ENCODE assay signal across 8 cellular contexts in genomic region chr6:163355471-163355991, GRCh38. TPM values are rescaled to one million over a fixed set of nuclear protein-coding genes. Genes with fewer than 3 reads are reported as not detected.
A peak's percentile ranks its signal among the peaks of the same experiment; 100 is the strongest.
DNase-seq lines count a peak whose midpoint lies in the region; ATAC-seq, FAIRE-seq and TF ChIP-seq lines count a peak whose summit lies in the region.

No MANE protein-coding gene starts in this region.

- H3K9ac ChIP-seq in endothelial cell of umbilical vein (replicated peaks; ENCODE audit: extremely low read depth, insufficient read depth, low read length) = peak overlapping the region; percentile 89

- peak; percentile 77 for FAIRE-seq in endothelial cell of umbilical vein (lab: Jason Lieb, UNC)

- ATAC-seq in GM21360 (IDR thresholded peaks at IDR 0.05; ENCODE audit: unreplicated experiment) = peak; percentile 50
- no peak for ATAC-seq in HG03439 (IDR thresholded peaks at IDR 0.05; ENCODE audit: unreplicated experiment)
- no peak for ATAC-seq in HG03135 (IDR thresholded peaks at IDR 0.05; ENCODE audit: unreplicated experiment)

- H3K36me3 Mint-ChIP-seq in nephron progenitor cell (ENCODE audit: low read depth) = no peaks in the 10 kb centered on the region

- H3K9me3 Mint-ChIP-seq in nephron progenitor cell = no peaks in the 10 kb centered on the region

- dilution Hi-C loops in endothelial cell of umbilical vein (cut with MboI; ENCODE audit: extremely low pct_ligation_motif_present, low sequenced_read_pairs) = no loop called here

- no TSS peak for BruUV-seq in endothelial cell of umbilical vein (replicated peaks; lab: Mats Ljungman, UMichigan)

- H3K79me2 ChIP-seq in endothelial cell of umbilical vein (ENCODE audit: control insufficient read depth, insufficient read depth, low read length) = no peaks in the 10 kb centered on the region

- H3K4me2 ChIP-seq in endothelial cell of umbilical vein (ENCODE audit: insufficient read depth, low read length) = peak overlapping the region; percentile 71

- H3K4me1 ChIP-seq in endothelial cell of umbilical vein (ENCODE audit: control insufficient read depth, extremely low read depth, insufficient read depth, low read length) = peaks cover 36% of the 10 kb centered on the region

- CTCF ChIA-PET in endothelial cell of umbilical vein (lab: Charles Lee) = interaction anchor here (0.6 to 3.4 kb wide), 8 partner anchors 16 to 94 kb away, joined by 3 to 31 read pairs (median 4); partner anchors contain the start of gene QKI

- no peaks in the 10 kb centered on the region for H3K9me1 ChIP-seq in endothelial cell of umbilical vein (replicated peaks; ENCODE audit: control insufficient read depth, extremely low read depth, insufficient read depth, low read length)

- TF ChIP-seq POLR2A in endothelial cell of umbilical vein (IDR thresholded peaks at IDR 0.05; ENCODE audit: low read depth, low read length) = peak; percentile 72

- peak overlapping the region; percentile 97 for H3K27ac ChIP-seq in endothelial cell of umbilical vein (ENCODE audit: insufficient read depth, low read depth, low read length)

- H3K9me3 ChIP-seq in endothelial cell of umbilical vein (replicated peaks; ENCODE audit: control insufficient read depth, insufficient read depth, low read length) = no peaks in the 10 kb centered on the region

- peak overlapping the region; percentile 28 for H3K4me3 Mint-ChIP-seq in nephron progenitor cell

- peak; percentile 56 to 58 for DNase-seq in Kasumi-1 (lab: John Stamatoyannopoulos, UW)
- peak; percentile 93 for DNase-seq in endothelial cell of umbilical vein (ENCODE audit: low read depth, low spot score)
- DNase-seq in nephron progenitor cell = no peak
- no peak for DNase-seq in activated T-cell treated with anti-CD3 and anti-CD28 coated beads, Interleukin-2, amount 50 U/mL, for 48 hours
- no peak for DNase-seq in DMS153 treated with DMSO at 0.1 percent for 48 hours (lab: John Stamatoyannopoulos, UW; ENCODE audit: unreplicated experiment)

- intact Hi-C loops in endothelial cell of umbilical vein (cut with micrococcal nuclease) = loop anchor here (1.0 to 5.0 kb wide), 7 partner anchors 20 to 742 kb away; no protein-coding TSS in a partner anchor

- no peaks in the 10 kb centered on the region for H3K27me3 Mint-ChIP-seq in nephron progenitor cell (ENCODE audit: low read depth, poor library complexity)

- no peaks in the 10 kb centered on the region for H3K36me3 ChIP-seq in endothelial cell of umbilical vein (ENCODE audit: control insufficient read depth in 2 of 2, extremely low read depth in 1 of 2, insufficient read depth in 2 of 2, low read length in 2 of 2)

- H3K4me1 Mint-ChIP-seq in nephron progenitor cell = peaks cover 15% of the 10 kb centered on the region

- H3K27me3 ChIP-seq in endothelial cell of umbilical vein (ENCODE audit: control insufficient read depth in 2 of 2, insufficient read depth in 2 of 2, low read length in 2 of 2) = no peaks in the 10 kb centered on the region

- POLR2A ChIA-PET in endothelial cell of umbilical vein (lab: Charles Lee) = interaction anchor here (0.6 to 1.0 kb wide), 5 partner anchors 10 to 160 kb away, joined by 3 to 6 read pairs (median 3); no protein-coding TSS in a partner anchor

- H2AFZ ChIP-seq in endothelial cell of umbilical vein (ENCODE audit: low read depth, low read length) = peak overlapping the region; percentile 38

- no peak overlapping the region for H3K27ac Mint-ChIP-seq in nephron progenitor cell

- peak overlapping the region in 2 of 3 experiments; percentile 23 to 51 for H3K4me3 ChIP-seq in endothelial cell of umbilical vein (replicated peaks in 1 of 3; ENCODE audit: insufficient read depth in 1 of 3, low read depth in 1 of 3, low read length in 3 of 3)

- no peak for TF ChIP-seq CTCF in endothelial cell of umbilical vein (IDR thresholded peaks at IDR 0.05; ENCODE audit: extremely low read depth in 1 of 2, insufficient read depth in 1 of 2, low read depth in 1 of 2, low read length in 2 of 2)
- TF ChIP-seq CTCF in nephron progenitor cell (IDR thresholded peaks at IDR 0.05) = no peak

- no peaks in the 10 kb centered on the region for H4K20me1 ChIP-seq in endothelial cell of umbilical vein (replicated peaks; ENCODE audit: control insufficient read depth, extremely low read depth, insufficient read depth, low read length)

TF ChIP-seq in endothelial cell of umbilical vein, 7 proteins besides CTCF, POLR2A, EP300 and RAD21:
- TF ChIP-seq GATA2 (IDR thresholded peaks at IDR 0.05; ENCODE audit: insufficient read depth, insufficient read length, low read depth, low read length) (peak; percentile 8), MYC (IDR thresholded peaks at IDR 0.05; ENCODE audit: low read depth, low read length) (no peak), FOS (IDR thresholded peaks at IDR 0.05; ENCODE audit: borderline replicate concordance, insufficient read depth, low read length) (peak; percentile 64), JUN (IDR thresholded peaks at IDR 0.05; ENCODE audit: borderline replicate concordance, insufficient read depth, insufficient read length, low read depth) (peak; percentile 79), POLR2AphosphoS5 (IDR thresholded peaks at IDR 0.05; ENCODE audit: insufficient read depth, low read depth, low read length) (peak; percentile 46), EZH2 (IDR thresholded peaks at IDR 0.05; ENCODE audit: borderline replicate concordance, low read depth, low read length, severe bottlenecking) (no peak)
- TF ChIP-seq, protein P1, sequence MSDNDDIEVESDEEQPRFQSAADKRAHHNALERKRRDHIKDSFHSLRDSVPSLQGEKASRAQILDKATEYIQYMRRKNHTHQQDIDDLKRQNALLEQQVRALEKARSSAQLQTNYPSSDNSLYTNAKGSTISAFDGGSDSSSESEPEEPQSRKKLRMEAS (IDR thresholded peaks at IDR 0.05; ENCODE audit: insufficient read depth, insufficient read length) = no peak

RNA-seq across cellular contexts. Expression of gene QKI, which starts 59.0 kb away (rescaled TPM):
- total RNA-seq in endothelial cell of umbilical vein = 232 and 233 TPM in 2 replicates
- 175 and 178 TPM in 2 replicates for polyA plus RNA-seq in endothelial cell of umbilical vein
- 152 and 173 TPM in 2 replicates for polyA plus RNA-seq in endothelial cell of umbilical vein (2011; cell fraction: cytosol; rRNA removed)
- 179 and 220 TPM in 2 replicates for polyA plus RNA-seq in endothelial cell of umbilical vein (2011; cell fraction: nucleus; rRNA removed)
- 92.6 and 143 TPM in 2 replicates for polyA plus RNA-seq in endothelial cell of umbilical vein (2012)
- polyA minus RNA-seq in endothelial cell of umbilical vein = 484 and 519 TPM in 2 replicates
- polyA minus RNA-seq in endothelial cell of umbilical vein (2011; cell fraction: cytosol; rRNA and poly(A)+ RNA removed) = 83.3 TPM
- polyA minus RNA-seq in endothelial cell of umbilical vein (2011; cell fraction: nucleus; rRNA and poly(A)+ RNA removed) = 324 and 418 TPM in 2 replicates

Comparison
In these comparisons a context has a peak if more than half of its experiments do, and no peak if none do; other contexts are left out.
1. DNase-seq: peak in Kasumi-1 (2 of 2) and endothelial cell of umbilical vein (single experiment); none in nephron progenitor cell (single experiment), activated T-cell treated with anti-CD3 and anti-CD28 coated beads, Interleukin-2, amount 50 U/mL, for 48 hours (0 of 2) and DMS153 treated with DMSO at 0.1 percent for 48 hours (single experiment).